17 cellular contexts compared by ENCODE assay signal in genomic region chr16:11748023-11748403, GRCh38. TPM values are rescaled to one million over a fixed set of nuclear protein-coding genes. Genes with fewer than 3 reads are reported as not detected.
DNase-seq lines count a peak whose midpoint lies in the region; ATAC-seq, FAIRE-seq and TF ChIP-seq lines count a peak whose summit lies in the region.
"Had no signal": no experiment of that assay in that cellular context is flagged by ENCODE, and none has a peak within 500 bp of the region (broad histone marks: within the 10 kb centered on the region; RNA-seq: fewer than 3 reads in every experiment).

No MANE protein-coding gene starts in this region.

- intact Hi-C loops in activated CD4-positive, alpha-beta T cell treated with anti-CD3 and anti-CD28 coated beads, Interleukin-2, amount 10 ng/mL, durations not matched to agents 24 days and 14 days (cut with micrococcal nuclease): no loop called here
- intact Hi-C loops in spleen (cut with DNase I; ENCODE audit: low total_unique reads): loop anchor here (10.0 kb wide), 1 partner anchor 47 kb away; the partner anchor contains the start of gene ZC3H7A

- H3K27me3 ChIP-seq in spleen (replicated peaks in 1 of 7): no peaks in the 10 kb centered on the region
- H3K27me3 ChIP-seq: esophagus muscularis mucosa, heart left ventricle, tibial nerve had no signal

- H3K27me3 Mint-ChIP-seq in activated CD4-positive, alpha-beta T cell treated with anti-CD3 and anti-CD28 coated beads, Interleukin-2, amount 10 ng/mL, durations not matched to agents 24 days and 14 days: no peaks in the 10 kb centered on the region
- H3K27me3 Mint-ChIP-seq in T-helper 17 cell (no peaks in the 10 kb centered on the region), immature natural killer cell (ENCODE audit: low read depth in 3 of 3) (peaks cover 7 to 14% (median 11%) of the 10 kb centered on the region in 3 donors)
- no peaks in the 10 kb centered on the region for H3K27me3 Mint-ChIP-seq in stimulated activated memory B cell treated with anti-CD40 and anti-IgM and Interleukin-4, amounts not matched to agents 10 μg/mL and 1 μg/mL and 100 μg/mL, for 72 hours
- H3K27me3 Mint-ChIP-seq: dendritic cell treated with granulocyte-macrophage colony-stimulating factor and Interleukin-4, amounts not matched to agents 40 ng/mL and 50 ng/mL, for 4 days had no signal

- peaks cover 12% of the 10 kb centered on the region for H3K4me1 Mint-ChIP-seq in activated CD4-positive, alpha-beta T cell treated with anti-CD3 and anti-CD28 coated beads, Interleukin-2, amount 10 ng/mL, durations not matched to agents 24 days and 14 days
- H3K4me1 Mint-ChIP-seq in T-helper 17 cell: peaks cover 6% of the 10 kb centered on the region
- H3K4me1 Mint-ChIP-seq in immature natural killer cell: peaks cover 11 to 14% of the 10 kb centered on the region in 2 donors
- H3K4me1 Mint-ChIP-seq in stimulated activated memory B cell treated with anti-CD40 and anti-IgM and Interleukin-4, amounts not matched to agents 10 μg/mL and 1 μg/mL and 100 μg/mL, for 72 hours: peaks cover 15% of the 10 kb centered on the region

- TF ChIP-seq POLR2A in spleen (IDR thresholded peaks at IDR 0.05): no peak

- peaks cover 43% of the 10 kb centered on the region for H3K36me3 Mint-ChIP-seq in activated CD4-positive, alpha-beta T cell treated with anti-CD3 and anti-CD28 coated beads, Interleukin-2, amount 10 ng/mL, durations not matched to agents 24 days and 14 days (ENCODE audit: low read depth)
- H3K36me3 Mint-ChIP-seq in T-helper 17 cell (ENCODE audit: low read depth) (peaks cover 7% of the 10 kb centered on the region), immature natural killer cell (peaks cover 18 to 31% (median 21%) of the 10 kb centered on the region in 3 donors)
- peaks cover 42% of the 10 kb centered on the region for H3K36me3 Mint-ChIP-seq in stimulated activated memory B cell treated with anti-CD40 and anti-IgM and Interleukin-4, amounts not matched to agents 10 μg/mL and 1 μg/mL and 100 μg/mL, for 72 hours

- TF ChIP-seq CTCF in spleen (IDR thresholded peaks at IDR 0.05 in 8 of 11, conservative IDR thresholded peaks at IDR 0.05 in 3 of 11) (no peak), D721Med (IDR thresholded peaks at IDR 0.05; ENCODE audit: insufficient read depth, missing control alignments) (no peak)

- peaks cover 0 to 68% (median 42%) of the 10 kb centered on the region in 6 donors for H3K36me3 ChIP-seq in spleen

- H3K9me3 ChIP-seq in T-helper 17 cell (ENCODE audit: control insufficient read depth, low read length, poor library complexity, severe bottlenecking): no peaks in the 10 kb centered on the region
- H3K9me3 ChIP-seq in spleen: no peaks in the 10 kb centered on the region
- H3K9me3 ChIP-seq: esophagus muscularis mucosa, heart left ventricle, tibial nerve had no signal

- peak overlapping the region in 1 of 8 donors; percentile 38 for H3K27ac ChIP-seq in spleen
- H3K27ac ChIP-seq: C4-2B, esophagus muscularis mucosa had no signal

- H3K4me3 ChIP-seq in spleen: no peak overlapping the region
- H3K4me3 ChIP-seq: esophagus muscularis mucosa, heart left ventricle, tibial nerve had no signal

- peak overlapping the region; percentile 14 for H3K27ac Mint-ChIP-seq in activated CD4-positive, alpha-beta T cell treated with anti-CD3 and anti-CD28 coated beads, Interleukin-2, amount 10 ng/mL, durations not matched to agents 24 days and 14 days
- peak overlapping the region; percentile 74 for H3K27ac Mint-ChIP-seq in T-helper 17 cell
- peak overlapping the region in 5 of 6 donors; percentile 17 to 53 (median 23) for H3K27ac Mint-ChIP-seq in immature natural killer cell
- H3K27ac Mint-ChIP-seq in stimulated activated memory B cell treated with anti-CD40 and anti-IgM and Interleukin-4, amounts not matched to agents 10 μg/mL and 1 μg/mL and 100 μg/mL, for 72 hours: peak overlapping the region; percentile 42
- H3K27ac Mint-ChIP-seq: dendritic cell treated with granulocyte-macrophage colony-stimulating factor and Interleukin-4, amounts not matched to agents 40 ng/mL and 50 ng/mL, for 4 days had no signal

- 88 to 94% (median 91%) methylated on average over 5 of the region's 5 CpGs for WGBS in spleen, 5 donors

- DNase-seq in activated CD4-positive, alpha-beta T cell treated with anti-CD3 and anti-CD28 coated beads, Interleukin-2, amount 10 ng/mL, durations not matched to agents 24 days and 14 days: no peak
- DNase-seq in activated CD4-positive, alpha-beta T cell treated with anti-CD3 and anti-CD28 coated beads for 1 hour: no peak
- DNase-seq in T-helper 17 cell (no peak), immature natural killer cell (no peak), spleen (no peak), D721Med (ENCODE audit: insufficient read length, low spot score) (no peak)
- DNase-seq: activated CD4-positive, alpha-beta T cell treated with anti-CD3 and anti-CD28 coated beads for 48 hours; heart left ventricle; mesenchymal stem cell; NCI-H526; stimulated activated CD4-positive, alpha-beta T cell treated with anti-CD3 and anti-CD28 coated beads, Interleukin-4, amount 100 ng/mL, for 4 hours had no signal

- no peak for FAIRE-seq in D721Med (lab: Jason Lieb, UNC)

- no peak overlapping the region for H3K4me3 Mint-ChIP-seq in activated CD4-positive, alpha-beta T cell treated with anti-CD3 and anti-CD28 coated beads, Interleukin-2, amount 10 ng/mL, durations not matched to agents 24 days and 14 days
- no peak overlapping the region for H3K4me3 Mint-ChIP-seq in T-helper 17 cell
- H3K4me3 Mint-ChIP-seq in immature natural killer cell: no peak overlapping the region
- H3K4me3 Mint-ChIP-seq in stimulated activated memory B cell treated with anti-CD40 and anti-IgM and Interleukin-4, amounts not matched to agents 10 μg/mL and 1 μg/mL and 100 μg/mL, for 72 hours: no peak overlapping the region
- H3K4me3 Mint-ChIP-seq: dendritic cell treated with granulocyte-macrophage colony-stimulating factor and Interleukin-4, amounts not matched to agents 40 ng/mL and 50 ng/mL, for 4 days had no signal

- no peaks in the 10 kb centered on the region for H3K9me3 Mint-ChIP-seq in activated CD4-positive, alpha-beta T cell treated with anti-CD3 and anti-CD28 coated beads, Interleukin-2, amount 10 ng/mL, durations not matched to agents 24 days and 14 days
- H3K9me3 Mint-ChIP-seq in immature natural killer cell: no peaks in the 10 kb centered on the region
- no peaks in the 10 kb centered on the region for H3K9me3 Mint-ChIP-seq in stimulated activated memory B cell treated with anti-CD40 and anti-IgM and Interleukin-4, amounts not matched to agents 10 μg/mL and 1 μg/mL and 100 μg/mL, for 72 hours
- H3K9me3 Mint-ChIP-seq: dendritic cell treated with granulocyte-macrophage colony-stimulating factor and Interleukin-4, amounts not matched to agents 40 ng/mL and 50 ng/mL, for 4 days had no signal

- ATAC-seq in T-helper 17 cell (no peak), GM18867 (IDR thresholded peaks at IDR 0.05; ENCODE audit: unreplicated experiment) (no peak)
- ATAC-seq in stimulated activated memory B cell treated with anti-CD40 and anti-IgM and Interleukin-4, amounts not matched to agents 10 μg/mL and 1 μg/mL and 100 μg/mL, for 72 hours: no peak
- ATAC-seq: heart left ventricle had no signal

- H3K4me1 ChIP-seq in spleen: peaks cover 0 to 15% (median 11%) of the 10 kb centered on the region in 6 donors

RNA-seq across cellular contexts. Expression of gene TXNDC11, which starts 5.4 kb away (rescaled TPM):
- 41.7 and 43.6 TPM in 2 replicates for total RNA-seq in activated CD4-positive, alpha-beta T cell treated with anti-CD3 and anti-CD28 coated beads, Interleukin-2, amount 10 ng/mL, durations not matched to agents 24 days and 14 days
- total RNA-seq in T-helper 17 cell: 100 to 1,000 TPM in 1 of 2 donors, 10 to 100 TPM in 1; 87.5 to 103 TPM
- 10 to 100 TPM; 35.6 to 57.2 (median 46.9) TPM for polyA plus RNA-seq in immature natural killer cell
- 100 to 1,000 TPM in 1 of 7 donors, 10 to 100 TPM in 6; 42.7 to 104 (median 64.0) TPM for total RNA-seq in spleen
- 10 to 100 TPM; 28.3 to 43.4 (median 36.6) TPM for polyA plus RNA-seq in spleen

RNA-seq across cellular contexts. Expression of gene ZC3H7A, which starts 49.0 kb away (rescaled TPM):
- total RNA-seq in activated CD4-positive, alpha-beta T cell treated with anti-CD3 and anti-CD28 coated beads, Interleukin-2, amount 10 ng/mL, durations not matched to agents 24 days and 14 days: 58.3 and 64.1 TPM in 2 replicates
- 100 to 1,000 TPM; 111 to 117 TPM for total RNA-seq in T-helper 17 cell
- 10 to 100 TPM; 20.3 to 34.2 (median 29.2) TPM for polyA plus RNA-seq in immature natural killer cell
- total RNA-seq in spleen: 100 to 1,000 TPM in 3 of 7 donors, 10 to 100 TPM in 4; 77.1 to 118 (median 90.3) TPM
- 10 to 100 TPM; 28.7 to 41.6 (median 34.1) TPM for polyA plus RNA-seq in spleen

Comparison
In these comparisons a context has a peak if more than half of its experiments do, and no peak if none do; other contexts are left out.
1. H3K27ac Mint-ChIP-seq: peak in every context shown above with its lines; median percentile 74 in T-helper 17 cell; 42 in stimulated activated memory B cell treated with anti-CD40 and anti-IgM and Interleukin-4, amounts not matched to agents 10 μg/mL and 1 μg/mL and 100 μg/mL, for 72 hours; 23 in immature natural killer cell; 14 in activated CD4-positive, alpha-beta T cell treated with anti-CD3 and anti-CD28 coated beads, Interleukin-2, amount 10 ng/mL, durations not matched to agents 24 days and 14 days.